20 cellular contexts compared by ENCODE assay signal in genomic region chr20:51450221-51450712, GRCh38.
DNase-seq lines count a peak whose midpoint lies in the region; ATAC-seq, FAIRE-seq and TF ChIP-seq lines count a peak whose summit lies in the region.
"Had no signal": no experiment of that assay in that cellular context is flagged by ENCODE, and none has a peak within 500 bp of the region (broad histone marks: within the 10 kb centered on the region; RNA-seq: fewer than 3 reads in every experiment).

No MANE protein-coding gene starts in this region.

- intact Hi-C loops in ascending aorta (cut with DNase I) (no loop called here), natural killer cell (cut with micrococcal nuclease) (no loop called here)

- H3K36me3 Mint-ChIP-seq in CD8-positive, alpha-beta memory T cell, result peaks cover 17 to 92% (median 33%) of the 10 kb centered on the region in 3 donors
- H3K36me3 Mint-ChIP-seq in natural killer cell, result peaks cover 30% of the 10 kb centered on the region

- TF ChIP-seq CTCF in ascending aorta (IDR thresholded peaks at IDR 0.05) (no peak), natural killer cell (IDR thresholded peaks at IDR 0.05) (no peak)

- H3K4me1 ChIP-seq in CD8-positive, alpha-beta memory T cell (ENCODE audit: insufficient read depth, low read length), result no peaks in the 10 kb centered on the region
- peaks cover 15 to 27% of the 10 kb centered on the region in 2 donors for H3K4me1 ChIP-seq in ascending aorta

- no peak overlapping the region for H3K4me3 Mint-ChIP-seq in CD8-positive, alpha-beta memory T cell
- H3K4me3 Mint-ChIP-seq in natural killer cell, result no peak overlapping the region
- H3K4me3 Mint-ChIP-seq: activated CD4-positive, alpha-beta memory T cell treated with anti-CD3 and anti-CD28 coated beads, Interleukin-2, amount 10 ng/mL, durations not matched to agents 7 days and 5 days; activated T-cell treated with anti-CD3 and anti-CD28 coated beads, Interleukin-2, amount 50 U/mL, for 72 hours had no signal

- DNase-seq in CD8-positive, alpha-beta memory T cell, result no peak
- no peak for DNase-seq in HTR-8/SVneo (ENCODE audit: insufficient read length, low spot score)
- DNase-seq in ascending aorta (ENCODE audit: low spot score in 2 of 2), result no peak
- no peak for DNase-seq in natural killer cell
- no peak for DNase-seq in HUDEP-2 (lab: John Stamatoyannopoulos, UW; ENCODE audit: unreplicated experiment in 76 of 76)
- no peak for DNase-seq in NCI-H510A treated with DMSO at 0.1 percent for 48 hours (lab: John Stamatoyannopoulos, UW)
- DNase-seq: activated CD4-positive, alpha-beta memory T cell treated with anti-CD3 and anti-CD28 coated beads, Interleukin-2, amount 10 ng/mL, durations not matched to agents 7 days and 5 days; activated T-cell treated with anti-CD3 and anti-CD28 coated beads, Interleukin-2, amount 50 U/mL, for 72 hours; COR-L47; erythroblast; left lung; NCI-H1417 treated with DMSO at 0.1 percent for 48 hours; OCI-M1; stimulated activated CD4-positive, alpha-beta T cell treated with anti-CD3 and anti-CD28 coated beads, Interleukin-2, amount 100 ng/mL, for 24 hours; stimulated activated naive CD4-positive, alpha-beta T cell treated with Interleukin-2 at 50 U/mL for 16 hours; tibial artery had no signal

- no peaks in the 10 kb centered on the region for H3K9me3 Mint-ChIP-seq in CD8-positive, alpha-beta memory T cell
- no peaks in the 10 kb centered on the region for H3K9me3 Mint-ChIP-seq in natural killer cell
- H3K9me3 Mint-ChIP-seq: activated T-cell treated with anti-CD3 and anti-CD28 coated beads, Interleukin-2, amount 50 U/mL, for 72 hours had no signal

- FAIRE-seq in HTR-8/SVneo (lab: Jason Lieb, UNC), result peak; percentile 13

- H3K27me3 ChIP-seq in CD8-positive, alpha-beta memory T cell (ENCODE audit: insufficient read depth, low read length, poor library complexity, severe bottlenecking), result no peaks in the 10 kb centered on the region
- H3K27me3 ChIP-seq in ascending aorta, result no peaks in the 10 kb centered on the region
- H3K27me3 ChIP-seq: left lung, neutrophil, tibial artery had no signal

- H3K27me3 Mint-ChIP-seq in CD8-positive, alpha-beta memory T cell, result peaks cover 0 to 1% of the 10 kb centered on the region in 2 donors
- no peaks in the 10 kb centered on the region for H3K27me3 Mint-ChIP-seq in natural killer cell (ENCODE audit: low read depth in 2 of 2)
- H3K27me3 Mint-ChIP-seq: activated CD4-positive, alpha-beta memory T cell treated with anti-CD3 and anti-CD28 coated beads, Interleukin-2, amount 10 ng/mL, durations not matched to agents 7 days and 5 days had no signal

- H3K36me3 ChIP-seq in CD8-positive, alpha-beta memory T cell (ENCODE audit: insufficient read depth, low read length), result peaks cover 52% of the 10 kb centered on the region
- no peaks in the 10 kb centered on the region for H3K36me3 ChIP-seq in ascending aorta
- H3K36me3 ChIP-seq: left lung, neutrophil had no signal

- no peak for ATAC-seq in natural killer cell
- ATAC-seq in GM21576 (IDR thresholded peaks at IDR 0.05; ENCODE audit: unreplicated experiment), result no peak
- ATAC-seq: activated T-cell treated with anti-CD3 and anti-CD28 coated beads, Interleukin-2, amount 50 U/mL, for 72 hours; left lung; sciatic nerve had no signal

- no peak overlapping the region for H3K4me3 ChIP-seq in CD8-positive, alpha-beta memory T cell (ENCODE audit: low read length)
- H3K4me3 ChIP-seq in ascending aorta, result no peak overlapping the region
- H3K4me3 ChIP-seq: left lung, tibial artery had no signal

- H3K4me1 Mint-ChIP-seq in CD8-positive, alpha-beta memory T cell, result peaks cover 31 to 64% (median 59%) of the 10 kb centered on the region in 3 donors
- H3K4me1 Mint-ChIP-seq in natural killer cell, result peaks cover 63% of the 10 kb centered on the region in 2 donors

- POLR2A ChIA-PET in CD8-positive, alpha-beta memory T cell (lab: Charles Lee), result no interaction called here

- CTCF ChIA-PET in CD8-positive, alpha-beta memory T cell (lab: Charles Lee), result interaction anchor here (1.1 kb wide), 1 partner anchor 144 kb away, joined by 4 read pairs; no protein-coding TSS in a partner anchor

- no peak overlapping the region for H3K27ac ChIP-seq in CD8-positive, alpha-beta memory T cell (ENCODE audit: low read depth, low read length)
- H3K27ac ChIP-seq in ascending aorta, result peak overlapping the region; percentile 34 to 65
- H3K27ac ChIP-seq: left lung, neutrophil, VCaP had no signal

- peak overlapping the region in 6 of 8 donors; percentile 14 to 57 (median 42) for H3K27ac Mint-ChIP-seq in CD8-positive, alpha-beta memory T cell
- peak overlapping the region; percentile 71 to 84 for H3K27ac Mint-ChIP-seq in natural killer cell
- H3K27ac Mint-ChIP-seq: activated CD4-positive, alpha-beta memory T cell treated with anti-CD3 and anti-CD28 coated beads, Interleukin-2, amount 10 ng/mL, durations not matched to agents 7 days and 5 days had no signal

- H3K9me3 ChIP-seq in CD8-positive, alpha-beta memory T cell (ENCODE audit: low read length), result no peaks in the 10 kb centered on the region
- no peaks in the 10 kb centered on the region for H3K9me3 ChIP-seq in ascending aorta
- H3K9me3 ChIP-seq: left lung, neutrophil, tibial artery had no signal
